ENCODE assay signal across 12 cellular contexts in the genomic region with DNA sequence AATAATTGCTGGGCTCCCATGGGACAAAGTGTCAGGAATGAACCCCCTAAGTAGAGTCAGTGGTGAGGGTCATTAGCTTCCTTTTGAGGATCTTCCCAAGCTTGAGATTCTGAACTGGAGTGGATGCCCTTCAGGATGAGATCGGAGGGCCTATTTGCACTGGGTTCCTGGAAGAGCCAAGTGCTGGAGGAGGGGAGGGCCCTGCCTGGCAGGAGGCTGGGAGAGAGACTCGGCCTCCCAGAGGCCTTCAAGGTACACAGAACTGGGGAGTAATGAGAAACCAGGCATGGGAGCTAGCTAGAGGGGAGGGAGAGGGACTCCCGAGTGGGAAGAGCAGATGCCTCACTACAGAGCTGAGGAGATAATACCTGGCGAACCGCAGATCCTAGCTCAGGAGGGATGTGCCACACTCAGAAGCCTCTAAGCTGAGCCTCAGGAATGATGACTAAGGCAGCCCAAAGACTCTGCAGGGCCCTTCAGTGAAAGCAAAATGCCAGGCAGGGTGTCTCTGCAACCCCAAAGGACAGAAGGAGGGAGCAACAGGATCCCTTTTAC. TPM values are rescaled to one million over a fixed set of nuclear protein-coding genes. Genes with fewer than 3 reads are reported as not detected.
DNase-seq lines count a peak whose midpoint lies in the region; ATAC-seq and TF ChIP-seq lines count a peak whose summit lies in the region.
"Had no signal": no experiment of that assay in that cellular context is flagged by ENCODE, and none has a peak within 500 bp of the region (broad histone marks: within the 10 kb centered on the region; RNA-seq: fewer than 3 reads in every experiment).

No MANE protein-coding gene starts in this region.

- CTCF ChIA-PET in Calu3 (lab: Charles Lee), result interaction anchor here (1.0 kb wide), 1 partner anchor 10 kb away, joined by 3 read pairs; a partner anchor contains a TSS

- peaks cover 35% of the 10 kb centered on the region for H3K36me3 Mint-ChIP-seq in CD4-positive, CD25-positive, alpha-beta regulatory T cell
- H3K36me3 Mint-ChIP-seq in Calu3 (ENCODE audit: insufficient read depth, unreplicated experiment) (peaks cover 73% of the 10 kb centered on the region), memory B cell (peaks cover 17% of the 10 kb centered on the region)
- peaks cover 46% of the 10 kb centered on the region for H3K36me3 Mint-ChIP-seq in activated T-helper 1 cell treated with anti-CD3 and anti-CD28 coated beads, Interleukin-12 subunit alpha, Interleukin-12 subunit beta, Interleukin-2, Interleukin-4 antibody, amounts not matched to agents 30 ng/mL and 10 ng/mL and 1 ng/mL, durations not matched to agents 14 hours and 24 hours and 36 hours (ENCODE audit: low read depth)

- no peaks in the 10 kb centered on the region for H3K27me3 Mint-ChIP-seq in CD4-positive, CD25-positive, alpha-beta regulatory T cell
- no peaks in the 10 kb centered on the region for H3K27me3 Mint-ChIP-seq in Calu3 (ENCODE audit: unreplicated experiment)
- H3K27me3 Mint-ChIP-seq in activated T-helper 1 cell treated with anti-CD3 and anti-CD28 coated beads, Interleukin-12 subunit alpha, Interleukin-12 subunit beta, Interleukin-2, Interleukin-4 antibody, amounts not matched to agents 30 ng/mL and 10 ng/mL and 1 ng/mL, durations not matched to agents 14 hours and 24 hours and 36 hours (ENCODE audit: insufficient read depth), result no peaks in the 10 kb centered on the region
- no peaks in the 10 kb centered on the region for H3K27me3 Mint-ChIP-seq in memory B cell

- H3K36me3 ChIP-seq in CD4-positive, CD25-positive, alpha-beta regulatory T cell (ENCODE audit: control insufficient read depth, insufficient read depth, low read length), result peaks cover 70% of the 10 kb centered on the region

- TF ChIP-seq CTCF in Calu3 (IDR thresholded peaks at IDR 0.05; ENCODE audit: unreplicated experiment), result no peak

- H3K27ac ChIP-seq in CD4-positive, CD25-positive, alpha-beta regulatory T cell (ENCODE audit: insufficient read depth, low read length, poor library complexity, severe bottlenecking), result peak overlapping the region; percentile 41
- H3K27ac ChIP-seq: Peyer's patch had no signal

- no peaks in the 10 kb centered on the region for H3K9me3 ChIP-seq in CD4-positive, CD25-positive, alpha-beta regulatory T cell (ENCODE audit: control insufficient read depth in 2 of 2, low read length in 2 of 2)
- H3K9me3 ChIP-seq: Peyer's patch had no signal

- peaks cover 0 to 34% (median 13%) of the 10 kb centered on the region in 4 donors for H3K4me1 Mint-ChIP-seq in CD4-positive, CD25-positive, alpha-beta regulatory T cell
- peaks cover 8% of the 10 kb centered on the region for H3K4me1 Mint-ChIP-seq in Calu3 (ENCODE audit: low read depth, unreplicated experiment)
- H3K4me1 Mint-ChIP-seq in activated T-helper 1 cell treated with anti-CD3 and anti-CD28 coated beads, Interleukin-12 subunit alpha, Interleukin-12 subunit beta, Interleukin-2, Interleukin-4 antibody, amounts not matched to agents 30 ng/mL and 10 ng/mL and 1 ng/mL, durations not matched to agents 14 hours and 24 hours and 36 hours (ENCODE audit: low read depth), result peaks cover 8% of the 10 kb centered on the region
- peaks cover 21% of the 10 kb centered on the region for H3K4me1 Mint-ChIP-seq in memory B cell

- no peak overlapping the region for H3K4me3 ChIP-seq in CD4-positive, CD25-positive, alpha-beta regulatory T cell (ENCODE audit: low read depth, low read length)
- H3K4me3 ChIP-seq: Peyer's patch had no signal

- intact Hi-C loops in Calu3 (cut with micrococcal nuclease; ENCODE audit: unreplicated experiment), result no loop called here
- intact Hi-C loops in activated T-helper 1 cell treated with anti-CD3 and anti-CD28 coated beads, Interleukin-12 subunit alpha, Interleukin-12 subunit beta, Interleukin-2, Interleukin-4 antibody, amounts not matched to agents 30 ng/mL and 10 ng/mL and 1 ng/mL, durations not matched to agents 14 hours and 24 hours and 36 hours (cut with micrococcal nuclease), result no loop called here

- H3K4me1 ChIP-seq in CD4-positive, CD25-positive, alpha-beta regulatory T cell (ENCODE audit: control insufficient read depth, insufficient read depth, low read length, poor library complexity, severe bottlenecking), result peaks cover 3% of the 10 kb centered on the region

- no peak for ATAC-seq in CD4-positive, CD25-positive, alpha-beta regulatory T cell (ENCODE audit: low read depth in 2 of 2)
- ATAC-seq in memory B cell (ENCODE audit: low read depth) (no peak), GM21447 (IDR thresholded peaks at IDR 0.05; ENCODE audit: unreplicated experiment) (no peak)

- no peak for DNase-seq in CD4-positive, CD25-positive, alpha-beta regulatory T cell
- DNase-seq in Calu3 (no peak), memory B cell (ENCODE audit: low spot score in 2 of 2) (no peak), GOT3 (lab: John Stamatoyannopoulos, UW) (no peak), midbrain (lab: John Stamatoyannopoulos, UW) (no peak)
- no peak for DNase-seq in activated T-helper 1 cell treated with anti-CD3 and anti-CD28 coated beads, Interleukin-12 subunit alpha, Interleukin-12 subunit beta, Interleukin-2, Interleukin-4 antibody, amounts not matched to agents 30 ng/mL and 10 ng/mL and 1 ng/mL, durations not matched to agents 14 hours and 24 hours and 36 hours (ENCODE audit: low spot score)
- DNase-seq: activated T-cell treated with anti-CD3 and anti-CD28 coated beads for 4 hours, COR-L47, NCI-H1048, NCI-H226, Peyer's patch had no signal

- no peaks in the 10 kb centered on the region for H3K27me3 ChIP-seq in CD4-positive, CD25-positive, alpha-beta regulatory T cell (ENCODE audit: control insufficient read depth, insufficient read depth, low read length)
- H3K27me3 ChIP-seq: Peyer's patch had no signal

- H3K4me3 Mint-ChIP-seq in CD4-positive, CD25-positive, alpha-beta regulatory T cell, result peak overlapping the region in 1 of 4 donors; percentile 45
- H3K4me3 Mint-ChIP-seq in Calu3 (ENCODE audit: low read depth, unreplicated experiment), result no peak overlapping the region
- H3K4me3 Mint-ChIP-seq in activated T-helper 1 cell treated with anti-CD3 and anti-CD28 coated beads, Interleukin-12 subunit alpha, Interleukin-12 subunit beta, Interleukin-2, Interleukin-4 antibody, amounts not matched to agents 30 ng/mL and 10 ng/mL and 1 ng/mL, durations not matched to agents 14 hours and 24 hours and 36 hours, result no peak overlapping the region
- H3K4me3 Mint-ChIP-seq in memory B cell, result no peak overlapping the region

- H3K9me3 Mint-ChIP-seq in CD4-positive, CD25-positive, alpha-beta regulatory T cell, result peaks cover 0 to 2% (median 0%) of the 10 kb centered on the region in 7 donors
- H3K9me3 Mint-ChIP-seq in Calu3 (ENCODE audit: low read depth, unreplicated experiment), result no peaks in the 10 kb centered on the region
- H3K9me3 Mint-ChIP-seq in activated T-helper 1 cell treated with anti-CD3 and anti-CD28 coated beads, Interleukin-12 subunit alpha, Interleukin-12 subunit beta, Interleukin-2, Interleukin-4 antibody, amounts not matched to agents 30 ng/mL and 10 ng/mL and 1 ng/mL, durations not matched to agents 14 hours and 24 hours and 36 hours, result no peaks in the 10 kb centered on the region
- H3K9me3 Mint-ChIP-seq in memory B cell, result no peaks in the 10 kb centered on the region

- BruUV-seq in Calu3 (replicated peaks; lab: Mats Ljungman, UMichigan), result no TSS peak

- H3K27ac Mint-ChIP-seq in CD4-positive, CD25-positive, alpha-beta regulatory T cell, result peak overlapping the region; percentile 50 to 92 (median 80)
- peak overlapping the region; percentile 14 for H3K27ac Mint-ChIP-seq in Calu3 (ENCODE audit: unreplicated experiment)
- H3K27ac Mint-ChIP-seq in activated T-helper 1 cell treated with anti-CD3 and anti-CD28 coated beads, Interleukin-12 subunit alpha, Interleukin-12 subunit beta, Interleukin-2, Interleukin-4 antibody, amounts not matched to agents 30 ng/mL and 10 ng/mL and 1 ng/mL, durations not matched to agents 14 hours and 24 hours and 36 hours, result peak overlapping the region; percentile 40
- H3K27ac Mint-ChIP-seq in memory B cell, result peak overlapping the region; percentile 51

RNA-seq across cellular contexts. Expression of a gene that starts 9.4 kb away (rescaled TPM):
- total RNA-seq in CD4-positive, CD25-positive, alpha-beta regulatory T cell, result 52.8 TPM
- polyA plus RNA-seq in CD4-positive, CD25-positive, alpha-beta regulatory T cell, result 10 to 100 TPM; 17.2 to 27.5 (median 19.7) TPM
- 83.9 and 87.2 TPM in 2 replicates for total RNA-seq in Calu3 (2022)
- 160 and 162 TPM in 2 replicates for total RNA-seq in activated T-helper 1 cell treated with anti-CD3 and anti-CD28 coated beads, Interleukin-12 subunit alpha, Interleukin-12 subunit beta, Interleukin-2, Interleukin-4 antibody, amounts not matched to agents 30 ng/mL and 10 ng/mL and 1 ng/mL, durations not matched to agents 14 hours and 24 hours and 36 hours

RNA-seq across cellular contexts. Expression of a gene that starts 9.8 kb away (rescaled TPM):
- total RNA-seq in CD4-positive, CD25-positive, alpha-beta regulatory T cell, result 130 TPM
- polyA plus RNA-seq in CD4-positive, CD25-positive, alpha-beta regulatory T cell, result 100 to 1,000 TPM; 175 to 251 (median 224) TPM
- 62.8 and 82.7 TPM in 2 replicates for total RNA-seq in Calu3 (2022)
- total RNA-seq in activated T-helper 1 cell treated with anti-CD3 and anti-CD28 coated beads, Interleukin-12 subunit alpha, Interleukin-12 subunit beta, Interleukin-2, Interleukin-4 antibody, amounts not matched to agents 30 ng/mL and 10 ng/mL and 1 ng/mL, durations not matched to agents 14 hours and 24 hours and 36 hours, result 132 and 145 TPM in 2 replicates

RNA-seq across cellular contexts. Expression of a gene that starts 24.4 kb away (rescaled TPM):
- 205 TPM for total RNA-seq in CD4-positive, CD25-positive, alpha-beta regulatory T cell
- polyA plus RNA-seq in CD4-positive, CD25-positive, alpha-beta regulatory T cell, result 100 to 1,000 TPM; 602 to 898 (median 659) TPM
- 107 and 108 TPM in 2 replicates for total RNA-seq in Calu3 (2022)
- 254 and 256 TPM in 2 replicates for total RNA-seq in activated T-helper 1 cell treated with anti-CD3 and anti-CD28 coated beads, Interleukin-12 subunit alpha, Interleukin-12 subunit beta, Interleukin-2, Interleukin-4 antibody, amounts not matched to agents 30 ng/mL and 10 ng/mL and 1 ng/mL, durations not matched to agents 14 hours and 24 hours and 36 hours

RNA-seq across cellular contexts. Expression of a gene that starts 39.6 kb away (rescaled TPM):
- total RNA-seq in CD4-positive, CD25-positive, alpha-beta regulatory T cell, result 3.2 TPM
- 1 to 10 TPM in 3 of 4 donors, under 1 TPM in 1; 0.91 to 3.8 (median 3.1) TPM for polyA plus RNA-seq in CD4-positive, CD25-positive, alpha-beta regulatory T cell
- total RNA-seq in Calu3 (2022), result 7.6 and 8.8 TPM in 2 replicates
- 13.7 and 16.0 TPM in 2 replicates for total RNA-seq in activated T-helper 1 cell treated with anti-CD3 and anti-CD28 coated beads, Interleukin-12 subunit alpha, Interleukin-12 subunit beta, Interleukin-2, Interleukin-4 antibody, amounts not matched to agents 30 ng/mL and 10 ng/mL and 1 ng/mL, durations not matched to agents 14 hours and 24 hours and 36 hours

RNA-seq across cellular contexts. Expression of a gene that starts 39.8 kb away (rescaled TPM):
- 43.7 TPM for total RNA-seq in CD4-positive, CD25-positive, alpha-beta regulatory T cell
- 10 to 100 TPM; 19.4 to 28.8 (median 23.1) TPM for polyA plus RNA-seq in CD4-positive, CD25-positive, alpha-beta regulatory T cell
- total RNA-seq in Calu3 (2022), result 33.4 and 37.2 TPM in 2 replicates
- total RNA-seq in activated T-helper 1 cell treated with anti-CD3 and anti-CD28 coated beads, Interleukin-12 subunit alpha, Interleukin-12 subunit beta, Interleukin-2, Interleukin-4 antibody, amounts not matched to agents 30 ng/mL and 10 ng/mL and 1 ng/mL, durations not matched to agents 14 hours and 24 hours and 36 hours, result 92.3 and 93.2 TPM in 2 replicates

Comparison
In these comparisons a context has a peak if more than half of its experiments do, and no peak if none do; other contexts are left out.
1. H3K27ac Mint-ChIP-seq: peak in every context shown above with its lines; median percentile 80 in CD4-positive, CD25-positive, alpha-beta regulatory T cell; 51 in memory B cell; 40 in activated T-helper 1 cell treated with anti-CD3 and anti-CD28 coated beads, Interleukin-12 subunit alpha, Interleukin-12 subunit beta, Interleukin-2, Interleukin-4 antibody, amounts not matched to agents 30 ng/mL and 10 ng/mL and 1 ng/mL, durations not matched to agents 14 hours and 24 hours and 36 hours; 14 in Calu3.